ENCODE assay signal across 20 cellular contexts in the genomic region with DNA sequence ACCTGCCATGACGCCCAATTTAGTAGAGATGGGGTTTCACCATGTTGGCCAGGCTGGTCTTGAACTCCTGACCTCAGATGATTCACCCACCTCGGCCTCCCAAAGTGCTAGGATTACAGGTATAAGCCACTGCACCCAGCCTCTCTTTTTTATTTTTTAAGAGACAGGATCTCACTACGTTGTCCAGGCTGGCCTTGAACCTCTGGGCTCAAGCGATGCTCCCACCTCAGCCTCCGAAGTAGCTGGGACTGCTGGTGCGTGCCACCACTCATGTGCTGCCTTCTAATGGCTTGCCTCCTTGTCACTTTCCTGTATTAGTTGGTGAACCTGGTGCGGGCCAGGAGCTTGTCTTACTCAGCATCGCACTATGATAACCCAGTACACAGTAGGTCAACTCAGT. TPM values are rescaled to one million over a fixed set of nuclear protein-coding genes. Genes with fewer than 3 reads are reported as not detected.
A peak's percentile ranks its signal among the peaks of the same experiment; 100 is the strongest.
DNase-seq lines count a peak whose midpoint lies in the region; ATAC-seq and TF ChIP-seq lines count a peak whose summit lies in the region.
"Had no signal": no experiment of that assay in that cellular context is flagged by ENCODE, and none has a peak within 500 bp of the region (broad histone marks: within the 10 kb centered on the region; RNA-seq: fewer than 3 reads in every experiment).

No MANE protein-coding gene starts in this region.

- H3K27me3 Mint-ChIP-seq in activated naive CD8-positive, alpha-beta T cell treated with anti-CD3 and anti-CD28 coated beads for 36 hours, result no peaks in the 10 kb centered on the region
- H3K27me3 Mint-ChIP-seq: CD4-positive, CD25-positive, alpha-beta regulatory T cell had no signal

- H2BK5ac ChIP-seq in neuronal stem cell (ENCODE audit: low read length), result no peak overlapping the region

- no peaks in the 10 kb centered on the region for H3K79me1 ChIP-seq in neuronal stem cell (ENCODE audit: low read depth, low read length)

- in situ Hi-C loops in mammary epithelial cell (cut with MboI; ENCODE audit: low sequenced_read_pairs in 2 of 2), result no loop called here

- no peak overlapping the region for H2BK12ac ChIP-seq in neuronal stem cell (ENCODE audit: low read length)

- RAD21 ChIA-PET in HCT116 (lab: Charles Lee; ENCODE audit: low non-redundant PET in 1 of 2, low total read pairs in 2 of 2, uncharacterized antibody in 2 of 2, unreplicated experiment in 2 of 2), result no interaction called here

- H2BK120ac ChIP-seq in neuronal stem cell (ENCODE audit: low read depth, low read length), result no peak overlapping the region

- H3K4me3 ChIP-seq in HCT116 (replicated peaks in 1 of 2; ENCODE audit: low read depth in 1 of 2, low read length in 2 of 2) (0 out of 4 replicates have a peak overlapping the region, but pooled peaks of 1 of the 2 experiments have one; percentile 3), mammary epithelial cell (replicated peaks in 1 of 3; ENCODE audit: insufficient read depth in 1 of 3, low read depth in 2 of 3, low read length in 3 of 3) (no peak overlapping the region), neuronal stem cell (ENCODE audit: low read length in 2 of 2) (no peak overlapping the region)
- H3K4me3 ChIP-seq: GM12878 had no signal

- no peak overlapping the region for H3K18ac ChIP-seq in neuronal stem cell (ENCODE audit: low read length)

- H3K4me1 ChIP-seq in HCT116 (ENCODE audit: control insufficient read depth in 1 of 2, insufficient read depth in 2 of 2, low read length in 2 of 2) (peaks cover 16 to 26% of the 10 kb centered on the region in 2 experiments), mammary epithelial cell (ENCODE audit: insufficient read depth, low read length) (peaks cover 9% of the 10 kb centered on the region), neuronal stem cell (ENCODE audit: control insufficient read depth in 2 of 2, insufficient read depth in 1 of 2, low read depth in 1 of 2, low read length in 2 of 2) (peaks cover 4 to 11% of the 10 kb centered on the region in 2 donors)

- H4K20me1 ChIP-seq in HCT116 (ENCODE audit: insufficient read depth) (no peaks in the 10 kb centered on the region), mammary epithelial cell (ENCODE audit: insufficient read depth, low read length) (no peaks in the 10 kb centered on the region)

- no peaks in the 10 kb centered on the region for H3K36me3 Mint-ChIP-seq in activated naive CD8-positive, alpha-beta T cell treated with anti-CD3 and anti-CD28 coated beads for 36 hours
- H3K36me3 Mint-ChIP-seq: CD4-positive, CD25-positive, alpha-beta regulatory T cell; CD8-positive, alpha-beta memory T cell had no signal

- no peaks in the 10 kb centered on the region for H3K27me3 ChIP-seq in HCT116 (ENCODE audit: insufficient read depth, low read length)
- no peaks in the 10 kb centered on the region for H3K27me3 ChIP-seq in mammary epithelial cell (ENCODE audit: insufficient read depth, low read length)
- no peaks in the 10 kb centered on the region for H3K27me3 ChIP-seq in neuronal stem cell (ENCODE audit: control insufficient read depth in 3 of 3, insufficient read depth in 3 of 3, low read depth in 1 of 3, low read length in 3 of 3)
- H3K27me3 ChIP-seq: BE2C had no signal

- dilution Hi-C loops in mammary epithelial cell (cut with HindIII; ENCODE audit: low sequenced_read_pairs), result no loop called here

- TF ChIP-seq CTCF in HCT116 (IDR thresholded peaks at IDR 0.05 in 2 of 3, conservative IDR thresholded peaks at IDR 0.05 in 1 of 3; ENCODE audit: borderline replicate concordance in 1 of 3, insufficient read depth in 1 of 3, low read depth in 2 of 3, low read length in 2 of 3) (no peak), RWPE1 (conservative IDR thresholded peaks at IDR 0.05; ENCODE audit: low read depth) (no peak), mammary epithelial cell (conservative IDR thresholded peaks at IDR 0.05 in 1 of 2, IDR thresholded peaks at IDR 0.05 in 1 of 2; ENCODE audit: extremely low read depth in 1 of 2, insufficient read depth in 1 of 2, low read depth in 1 of 2, low read length in 2 of 2) (no peak)

- H3K79me2 ChIP-seq in HCT116 (ENCODE audit: insufficient read depth, low read length), result no peaks in the 10 kb centered on the region
- H3K79me2 ChIP-seq in mammary epithelial cell (ENCODE audit: insufficient read depth, low read length), result no peaks in the 10 kb centered on the region

- 99% methylated on average over 6 of the region's 8 CpGs for WGBS in mammary epithelial cell (ENCODE audit: low coverage, missing lambda C conversion rate)
- WGBS in neuronal stem cell (ENCODE audit: extremely low coverage in 2 of 2, insufficient read length in 2 of 2, insufficient replicate concordance in 1 of 2), 2 donors, result no CpG with 5 or more reads among the region's 8 CpGs

- no peak for TF ChIP-seq POLR2A in HCT116 (IDR thresholded peaks at IDR 0.05; ENCODE audit: borderline replicate concordance, extremely low read depth, insufficient read depth, insufficient read length)

- peak overlapping the region; percentile 14 for H3K14ac ChIP-seq in neuronal stem cell (ENCODE audit: low read length)

- no peak overlapping the region for H4K8ac ChIP-seq in neuronal stem cell (ENCODE audit: low read depth, low read length)

- ATAC-seq in HCT116 (peak; percentile 31; the same call in 1 of the 2 replicates), HG02610 (IDR thresholded peaks at IDR 0.05; ENCODE audit: unreplicated experiment) (no peak), Right ventricle myocardium superior (ENCODE audit: poor library complexity) (no peak)
- ATAC-seq: GM12878 had no signal

- H2AK5ac ChIP-seq in neuronal stem cell (ENCODE audit: low read depth, low read length), result no peak overlapping the region

- no peak overlapping the region for H4K91ac ChIP-seq in neuronal stem cell (ENCODE audit: low read depth, low read length, poor library complexity)

- H3K27ac Mint-ChIP-seq in activated naive CD8-positive, alpha-beta T cell treated with anti-CD3 and anti-CD28 coated beads for 36 hours, result no peak overlapping the region
- H3K27ac Mint-ChIP-seq: CD4-positive, CD25-positive, alpha-beta regulatory T cell; CD8-positive, alpha-beta memory T cell had no signal

- no peaks in the 10 kb centered on the region for H3K4me1 Mint-ChIP-seq in activated naive CD8-positive, alpha-beta T cell treated with anti-CD3 and anti-CD28 coated beads for 36 hours
- H3K4me1 Mint-ChIP-seq: CD4-positive, CD25-positive, alpha-beta regulatory T cell; CD8-positive, alpha-beta memory T cell had no signal

- H3K27ac ChIP-seq in HCT116 (ENCODE audit: low read depth, low read length) (no peak overlapping the region), RWPE1 (peak overlapping the region; percentile 27), mammary epithelial cell (ENCODE audit: insufficient read depth, low read depth, low read length) (no peak overlapping the region), neuronal stem cell (replicated peaks; ENCODE audit: low read length) (no peak overlapping the region)

- no peak overlapping the region for H3K23ac ChIP-seq in neuronal stem cell (ENCODE audit: low read depth, low read length, poor library complexity)

- H3K36me3 ChIP-seq in HCT116 (ENCODE audit: control insufficient read depth in 1 of 2, insufficient read depth in 2 of 2, low read length in 2 of 2), result no peaks in the 10 kb centered on the region
- no peaks in the 10 kb centered on the region for H3K36me3 ChIP-seq in mammary epithelial cell (ENCODE audit: insufficient read depth, low read length)
- no peaks in the 10 kb centered on the region for H3K36me3 ChIP-seq in neuronal stem cell (replicated peaks in 1 of 2; ENCODE audit: control insufficient read depth in 2 of 2, insufficient read depth in 2 of 2, low read length in 2 of 2)
- H3K36me3 ChIP-seq: BE2C had no signal

- no TSS peak for BruUV-seq in HCT116 (replicated peaks; lab: Mats Ljungman, UMichigan)
- BruUV-seq in mammary epithelial cell (replicated peaks; lab: Mats Ljungman, UMichigan), result no TSS peak

- intact Hi-C loops in HCT116 (cut with micrococcal nuclease) (no loop called here), mammary epithelial cell (cut with micrococcal nuclease) (no loop called here), Right ventricle myocardium superior (cut with DNase I) (no loop called here)

- POLR2A ChIA-PET in HCT116 (lab: Charles Lee) (no interaction called here), RWPE1 (lab: Yijun Ruan, JAX; ENCODE audit: low non-redundant PET) (no interaction called here)

- H3K9me3 ChIP-seq in HCT116 (ENCODE audit: control insufficient read depth in 1 of 2, insufficient read depth in 1 of 2, low read depth in 1 of 2, low read length in 2 of 2) (no peaks in the 10 kb centered on the region), mammary epithelial cell (replicated peaks; ENCODE audit: insufficient read depth, low read length) (no peaks in the 10 kb centered on the region), neuronal stem cell (replicated peaks in 1 of 2; ENCODE audit: control insufficient read depth in 2 of 2, insufficient read depth in 1 of 2, low read depth in 1 of 2, low read length in 2 of 2) (no peaks in the 10 kb centered on the region)
- H3K9me3 ChIP-seq: BE2C had no signal

- no peak overlapping the region for H2BK15ac ChIP-seq in neuronal stem cell (ENCODE audit: low read length)

- H3K4me2 ChIP-seq in HCT116 (ENCODE audit: low read length) (peak overlapping the region; percentile 51), mammary epithelial cell (ENCODE audit: insufficient read depth, low read depth, low read length) (no peak overlapping the region), neuronal stem cell (ENCODE audit: insufficient read depth, low read length, poor library complexity, severe bottlenecking) (no peak overlapping the region)

- CTCF ChIA-PET in HCT116 (lab: Charles Lee) (interaction anchor here (2.0 kb wide), 1 partner anchor 22 kb away, joined by 11 read pairs; no protein-coding TSS in a partner anchor), RWPE1 (lab: Yijun Ruan, JAX) (no interaction called here), mammary epithelial cell (lab: Charles Lee; ENCODE audit: low non-redundant PET) (no interaction called here)

- no peak overlapping the region for H3K4me3 Mint-ChIP-seq in activated naive CD8-positive, alpha-beta T cell treated with anti-CD3 and anti-CD28 coated beads for 36 hours
- H3K4me3 Mint-ChIP-seq: CD4-positive, CD25-positive, alpha-beta regulatory T cell; CD8-positive, alpha-beta memory T cell; H9 had no signal

- H2AFZ ChIP-seq in HCT116 (ENCODE audit: low read depth, low read length, poor library complexity, severe bottlenecking), result peak overlapping the region; percentile 85
- H2AFZ ChIP-seq in mammary epithelial cell (ENCODE audit: low read depth, low read length), result peak overlapping the region; percentile 73
- H2AFZ ChIP-seq in neuronal stem cell (ENCODE audit: low read length), result no peak overlapping the region

- H3K9me2 ChIP-seq in HCT116 (ENCODE audit: insufficient read depth), result no peaks in the 10 kb centered on the region

- no peaks in the 10 kb centered on the region for H3K9me3 Mint-ChIP-seq in activated naive CD8-positive, alpha-beta T cell treated with anti-CD3 and anti-CD28 coated beads for 36 hours
- H3K9me3 Mint-ChIP-seq: CD4-positive, CD25-positive, alpha-beta regulatory T cell; CD8-positive, alpha-beta memory T cell; H9 had no signal

- H3K9ac ChIP-seq in HCT116 (ENCODE audit: low read length), result 0 out of 2 replicates have a peak overlapping the region, but pooled peaks have one; percentile 1
- no peak overlapping the region for H3K9ac ChIP-seq in mammary epithelial cell (ENCODE audit: insufficient read depth, low read length)
- no peak overlapping the region for H3K9ac ChIP-seq in neuronal stem cell (ENCODE audit: low read depth, low read length, poor library complexity)

- DNase-seq in HCT116 (ENCODE audit: low read depth, low spot score) (no peak), RWPE1 (ENCODE audit: low spot score) (no peak), mammary epithelial cell (no peak), neuronal stem cell (ENCODE audit: low spot score) (no peak), Right ventricle myocardium superior (no peak), KG1 (lab: John Stamatoyannopoulos, UW) (no peak)
- DNase-seq in activated naive CD8-positive, alpha-beta T cell treated with anti-CD3 and anti-CD28 coated beads for 36 hours, result no peak
- DNase-seq: ACHN; BE2C; C1 segment of cervical spinal cord; CD4-positive, CD25-positive, alpha-beta regulatory T cell; CD8-positive, alpha-beta memory T cell; COR-L47; DMS 273 treated with DMSO at 0.1 percent for 48 hours; DMS53; DND-41; H9 had no signal

- no peak for TF ChIP-seq RAD21 in HCT116 (IDR thresholded peaks at IDR 0.05; ENCODE audit: low read depth)

- H3K4ac ChIP-seq in neuronal stem cell (ENCODE audit: low read length), result no peak overlapping the region

RNA-seq across cellular contexts. Expression of gene KLRG2, which starts 27.0 kb away (rescaled TPM):
- total RNA-seq in HCT116 (2021; ENCODE audit: unreplicated experiment), result 1.1 TPM
- 0.26 and 0.69 TPM in 2 replicates for polyA plus RNA-seq in HCT116 (2012)
- total RNA-seq in mammary epithelial cell, result 1 to 10 TPM in 1 of 2 donors, under 1 TPM in 1; 0.89 to 1.0 TPM
- polyA plus RNA-seq in mammary epithelial cell, result 0.29 TPM
- not detected for polyA minus RNA-seq in mammary epithelial cell
- polyA plus RNA-seq in neuronal stem cell (2013, experiment 1 of 2), result 0.49 TPM
- polyA plus RNA-seq in neuronal stem cell (2013, experiment 2 of 2), result 0.58 TPM
- total RNA-seq in Right ventricle myocardium superior, result not detected
- total RNA-seq in activated naive CD8-positive, alpha-beta T cell treated with anti-CD3 and anti-CD28 coated beads for 36 hours, result under 1 TPM; 0.88 to 0.99 TPM
- total RNA-seq: CD4-positive, CD25-positive, alpha-beta regulatory T cell; G401 had no signal
- polyA plus RNA-seq: CD4-positive, CD25-positive, alpha-beta regulatory T cell; CD8-positive, alpha-beta memory T cell; GM12878 had no signal
